Comparison of ENCODE assay signal across 8 cellular contexts in genomic region chr7:1160665-1161010, GRCh38. TPM values are rescaled to one million over a fixed set of nuclear protein-coding genes. Genes with fewer than 3 reads are reported as not detected.
DNase-seq lines count a peak whose midpoint lies in the region; ATAC-seq and TF ChIP-seq lines count a peak whose summit lies in the region.

No MANE protein-coding gene starts in this region.

- H3K4ac ChIP-seq in mesendoderm (ENCODE audit: low read depth, low read length) = peak overlapping the region; percentile 90

- DNase-seq in stimulated activated CD4-positive, alpha-beta T cell treated with anti-CD3 and anti-CD28 coated beads, Interleukin-4, amount 100 ng/mL, for 24 hours = peak; percentile 23
- no peak for DNase-seq in stimulated activated CD4-positive, alpha-beta T cell treated with anti-CD3 and anti-CD28 coated beads, Interleukin-2, amount 100 ng/mL, for 48 hours
- DNase-seq in NOMO-1 treated with DMSO at 0.1 percent for 48 hours (lab: John Stamatoyannopoulos, UW; ENCODE audit: unreplicated experiment) (peak; percentile 35), coronary artery (ENCODE audit: low spot score) (no peak), mesendoderm (no peak), GOT3 (lab: John Stamatoyannopoulos, UW) (no peak)

- no peaks in the 10 kb centered on the region for H3K27me3 ChIP-seq in mesendoderm (ENCODE audit: insufficient read depth, low read length, poor library complexity)

- ATAC-seq in HG02588 (IDR thresholded peaks at IDR 0.05; ENCODE audit: unreplicated experiment) (no peak), GM21737 (IDR thresholded peaks at IDR 0.05; ENCODE audit: unreplicated experiment) (no peak)

- H3K36me3 ChIP-seq in mesendoderm (ENCODE audit: control insufficient read depth, insufficient read depth, low read length) = peaks cover 1% of the 10 kb centered on the region

- TF ChIP-seq CTCF in coronary artery (IDR thresholded peaks at IDR 0.05) = no peak

- peaks cover 18% of the 10 kb centered on the region for H3K79me2 ChIP-seq in mesendoderm (ENCODE audit: control insufficient read depth, insufficient read depth, low read length)

- peaks cover 6% of the 10 kb centered on the region for H3K79me1 ChIP-seq in mesendoderm (ENCODE audit: low read length)

- H3K9ac ChIP-seq in mesendoderm (ENCODE audit: low read length) = peak overlapping the region; percentile 94

- peak overlapping the region; percentile 85 for H3K18ac ChIP-seq in mesendoderm (ENCODE audit: low read length)

- WGBS in mesendoderm (ENCODE audit: extremely low coverage, insufficient coverage, low lambda C conversion rate) = no CpG with 5 or more reads among the region's 19 CpGs

- no peak overlapping the region for H3K23ac ChIP-seq in mesendoderm (ENCODE audit: low read length)

- H4K8ac ChIP-seq in mesendoderm (ENCODE audit: low read depth, low read length) = peak overlapping the region; percentile 90

- peak overlapping the region; percentile 95 for H3K27ac ChIP-seq in coronary artery
- H3K27ac ChIP-seq in mesendoderm (ENCODE audit: low read depth, low read length) = peak overlapping the region; percentile 67

- H3K4me3 ChIP-seq in coronary artery (peak overlapping the region; percentile 95), mesendoderm (ENCODE audit: low read length) (peak overlapping the region; percentile 63)

- peak overlapping the region; percentile 67 for H2BK5ac ChIP-seq in mesendoderm (ENCODE audit: low read length)

- H3K4me2 ChIP-seq in mesendoderm (ENCODE audit: low read length) = peak overlapping the region; percentile 71

- no peak overlapping the region for H2BK120ac ChIP-seq in mesendoderm (ENCODE audit: low read depth, low read length)

- H2BK15ac ChIP-seq in mesendoderm (replicated peaks; ENCODE audit: low read depth) = no peak overlapping the region

- peak overlapping the region; percentile 92 for H3K56ac ChIP-seq in mesendoderm (ENCODE audit: low read length)

- H4K5ac ChIP-seq in mesendoderm (ENCODE audit: low read length) = no peak overlapping the region

- no peaks in the 10 kb centered on the region for H3K4me1 ChIP-seq in mesendoderm (ENCODE audit: control insufficient read depth, low read depth, low read length)

- no peak overlapping the region for H2AK5ac ChIP-seq in mesendoderm (ENCODE audit: low read length)

RNA-seq across cellular contexts. Expression of gene ZFAND2A, which starts 0.6 kb away (rescaled TPM):
- 10.0 TPM for polyA plus RNA-seq in mesendoderm (2013, experiment 1 of 2)
- 10.5 TPM for polyA plus RNA-seq in mesendoderm (2013, experiment 2 of 2)

Comparison
In these comparisons a context has a peak if more than half of its experiments do, and no peak if none do; other contexts are left out.
1. DNase-seq: peak in stimulated activated CD4-positive, alpha-beta T cell treated with anti-CD3 and anti-CD28 coated beads, Interleukin-4, amount 100 ng/mL, for 24 hours (single experiment) and NOMO-1 treated with DMSO at 0.1 percent for 48 hours (single experiment); none in stimulated activated CD4-positive, alpha-beta T cell treated with anti-CD3 and anti-CD28 coated beads, Interleukin-2, amount 100 ng/mL, for 48 hours (0 of 2), coronary artery (single experiment), mesendoderm (single experiment) and GOT3 (single experiment).